ENCODE assay signal across 39 cellular contexts in the genomic region with DNA sequence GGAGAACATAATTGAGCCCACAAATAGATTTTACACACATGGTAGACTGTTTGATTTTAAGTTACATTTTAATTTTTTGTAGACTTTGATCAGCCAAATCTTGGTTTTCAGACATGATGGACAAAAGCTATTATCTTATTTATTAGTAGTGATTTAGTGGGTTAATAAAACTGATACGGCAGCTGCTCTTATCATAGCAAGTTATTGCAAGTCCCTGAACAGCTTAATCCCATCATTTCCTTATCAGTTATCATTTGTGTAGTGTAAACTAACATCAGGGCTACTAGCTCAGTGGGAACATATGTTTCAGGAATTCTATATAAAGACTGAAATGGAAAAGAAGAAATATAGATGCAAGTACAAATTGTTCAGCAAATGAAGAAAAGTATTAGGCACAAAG. TPM values are rescaled to one million over a fixed set of nuclear protein-coding genes. Genes with fewer than 3 reads are reported as not detected.
"Had no signal": no experiment of that assay in that cellular context is flagged by ENCODE, and none has a peak within 500 bp of the region (broad histone marks: within the 10 kb centered on the region; RNA-seq: fewer than 3 reads in every experiment).

No MANE protein-coding gene starts in this region.

- H3K9me3 Mint-ChIP-seq: activated CD4-positive, alpha-beta memory T cell treated with anti-CD3 and anti-CD28 coated beads, Interleukin-2, amount 10 ng/mL, durations not matched to agents 7 days and 5 days; activated CD4-positive, alpha-beta T cell treated with anti-CD3 and anti-CD28 coated beads, Interleukin-2, amount 10 ng/mL, durations not matched to agents 7 days and 5 days; activated naive CD4-positive, alpha-beta T cell treated with anti-CD3 and anti-CD28 coated beads, Interleukin-2, amount 10 ng/mL, durations not matched to agents 7 days and 5 days; activated naive CD4-positive, alpha-beta T cell treated with anti-CD3 and anti-CD28 coated beads, Interleukin-2, amount 50 U/mL, for 24 hours; activated naive CD8-positive, alpha-beta T cell treated with anti-CD3 and anti-CD28 coated beads, Interleukin-2, amount 10 ng/mL, durations not matched to agents 7 days and 5 days; activated naive CD8-positive, alpha-beta T cell treated with anti-CD3 and anti-CD28 coated beads, Interleukin-2, amount 50 U/mL, for 24 hours; activated T-cell treated with anti-CD3 and anti-CD28 coated beads, Interleukin-2, amount 50 U/mL, for 24 hours; activated T-helper 2 cell treated with anti-CD3 and anti-CD28 coated beads, Interferon-gamma antibody, Interleukin-2, Interleukin-4, amounts not matched to agents 10 μg/mL and 5 μg/mL and 100 μg/mL, durations not matched to agents 14 hours and 24 hours and 36 hours; brain; central memory CD8-positive, alpha-beta T cell; T-helper 1 cell treated with Interleukin-12 subunit alpha and Interleukin-12 subunit beta and Interleukin-4 antibody, amounts not matched to agents 30 μg/mL and 1 μg/mL, for 36 hours; T-helper 2 cell treated with Interferon-gamma antibody and Interleukin-4, amounts not matched to agents 5 μg/mL and 100 μg/mL, for 36 hours; WTC11 had no signal

- H3K9me3 ChIP-seq: ascending aorta had no signal

- H3K27ac Mint-ChIP-seq: activated CD4-positive, alpha-beta memory T cell treated with anti-CD3 and anti-CD28 coated beads, Interleukin-2, amount 10 ng/mL, durations not matched to agents 7 days and 5 days; activated CD4-positive, alpha-beta T cell treated with anti-CD3 and anti-CD28 coated beads for 36 hours; activated CD4-positive, alpha-beta T cell treated with anti-CD3 and anti-CD28 coated beads, Interleukin-2, amount 10 ng/mL, durations not matched to agents 7 days and 5 days; activated CD8-positive, alpha-beta memory T cell treated with anti-CD3 and anti-CD28 coated beads, Interleukin-2, amount 10 ng/mL, durations not matched to agents 7 days and 5 days; activated CD8-positive, alpha-beta T cell treated with anti-CD3 and anti-CD28 coated beads, Interleukin-2, amount 10 ng/mL, durations not matched to agents 7 days and 5 days; activated naive CD4-positive, alpha-beta T cell treated with anti-CD3 and anti-CD28 coated beads, Interleukin-2, amount 10 ng/mL, durations not matched to agents 7 days and 5 days; activated naive CD4-positive, alpha-beta T cell treated with anti-CD3 and anti-CD28 coated beads, Interleukin-2, amount 50 U/mL, for 24 hours; activated naive CD8-positive, alpha-beta T cell; activated naive CD8-positive, alpha-beta T cell treated with anti-CD3 and anti-CD28 coated beads, Interleukin-2, amount 10 ng/mL, durations not matched to agents 7 days and 5 days; activated naive CD8-positive, alpha-beta T cell treated with anti-CD3 and anti-CD28 coated beads, Interleukin-2, amount 50 U/mL, for 24 hours; activated T-cell treated with anti-CD3 and anti-CD28 coated beads, Interleukin-2, amount 50 U/mL, for 24 hours; activated T-helper 2 cell treated with anti-CD3 and anti-CD28 coated beads, Interferon-gamma antibody, Interleukin-2, Interleukin-4, amounts not matched to agents 10 μg/mL and 5 μg/mL and 100 μg/mL, durations not matched to agents 14 hours and 24 hours and 36 hours; brain; T-helper 1 cell treated with Interleukin-12 subunit alpha and Interleukin-12 subunit beta and Interleukin-4 antibody, amounts not matched to agents 30 μg/mL and 1 μg/mL, for 36 hours; T-helper 2 cell treated with Interferon-gamma antibody and Interleukin-4, amounts not matched to agents 5 μg/mL and 100 μg/mL, for 36 hours; WTC11 had no signal

- H3K36me3 Mint-ChIP-seq: activated CD8-positive, alpha-beta memory T cell treated with anti-CD3 and anti-CD28 coated beads, Interleukin-2, amount 10 ng/mL, durations not matched to agents 7 days and 5 days; activated naive CD4-positive, alpha-beta T cell treated with anti-CD3 and anti-CD28 coated beads, Interleukin-2, amount 10 ng/mL, durations not matched to agents 7 days and 5 days; activated naive CD4-positive, alpha-beta T cell treated with anti-CD3 and anti-CD28 coated beads, Interleukin-2, amount 50 U/mL, for 24 hours; activated naive CD8-positive, alpha-beta T cell; activated naive CD8-positive, alpha-beta T cell treated with anti-CD3 and anti-CD28 coated beads, Interleukin-2, amount 10 ng/mL, durations not matched to agents 7 days and 5 days; brain; WTC11 had no signal

- H3K27me3 ChIP-seq: ascending aorta, cardiac muscle cell had no signal

- H3K27ac ChIP-seq: ascending aorta, cardiac muscle cell, WERI-Rb-1 had no signal

- H3K4me3 ChIP-seq: ascending aorta, cardiac muscle cell had no signal

- H3K4me3 Mint-ChIP-seq: activated CD4-positive, alpha-beta memory T cell treated with anti-CD3 and anti-CD28 coated beads, Interleukin-2, amount 10 ng/mL, durations not matched to agents 7 days and 5 days; activated CD4-positive, alpha-beta T cell treated with anti-CD3 and anti-CD28 coated beads for 36 hours; activated CD4-positive, alpha-beta T cell treated with anti-CD3 and anti-CD28 coated beads, Interleukin-2, amount 10 ng/mL, durations not matched to agents 7 days and 5 days; activated CD8-positive, alpha-beta memory T cell treated with anti-CD3 and anti-CD28 coated beads, Interleukin-2, amount 10 ng/mL, durations not matched to agents 7 days and 5 days; activated CD8-positive, alpha-beta T cell treated with anti-CD3 and anti-CD28 coated beads, Interleukin-2, amount 10 ng/mL, durations not matched to agents 7 days and 5 days; activated naive CD4-positive, alpha-beta T cell treated with anti-CD3 and anti-CD28 coated beads, Interleukin-2, amount 10 ng/mL, durations not matched to agents 7 days and 5 days; activated naive CD4-positive, alpha-beta T cell treated with anti-CD3 and anti-CD28 coated beads, Interleukin-2, amount 50 U/mL, for 24 hours; activated naive CD8-positive, alpha-beta T cell; activated naive CD8-positive, alpha-beta T cell treated with anti-CD3 and anti-CD28 coated beads, Interleukin-2, amount 10 ng/mL, durations not matched to agents 7 days and 5 days; activated naive CD8-positive, alpha-beta T cell treated with anti-CD3 and anti-CD28 coated beads, Interleukin-2, amount 50 U/mL, for 24 hours; activated T-cell treated with anti-CD3 and anti-CD28 coated beads, Interleukin-2, amount 50 U/mL, for 24 hours; brain; central memory CD8-positive, alpha-beta T cell; T-helper 1 cell treated with Interleukin-12 subunit alpha and Interleukin-12 subunit beta and Interleukin-4 antibody, amounts not matched to agents 30 μg/mL and 1 μg/mL, for 36 hours; T-helper 2 cell treated with Interferon-gamma antibody and Interleukin-4, amounts not matched to agents 5 μg/mL and 100 μg/mL, for 36 hours; WTC11 had no signal

- H3K4me1 ChIP-seq: ascending aorta had no signal

- ATAC-seq: activated CD4-positive, alpha-beta T cell treated with anti-CD3 and anti-CD28 coated beads for 36 hours; activated CD4-positive, CD25-positive, alpha-beta regulatory T cell treated with anti-CD3 and anti-CD28 coated beads, Interleukin-2, amount 50 U/mL, for 24 hours; activated CD8-positive, alpha-beta memory T cell treated with anti-CD3 and anti-CD28 coated beads, Interleukin-2, amount 10 ng/mL, durations not matched to agents 7 days and 5 days; activated CD8-positive, alpha-beta T cell treated with anti-CD3 and anti-CD28 coated beads, Interleukin-2, amount 10 ng/mL, durations not matched to agents 7 days and 5 days; activated naive CD8-positive, alpha-beta T cell treated with anti-CD3 and anti-CD28 coated beads, Interleukin-2, amount 50 U/mL, for 24 hours had no signal

- H3K27me3 Mint-ChIP-seq: activated CD4-positive, alpha-beta T cell treated with anti-CD3 and anti-CD28 coated beads for 36 hours; activated CD4-positive, alpha-beta T cell treated with anti-CD3 and anti-CD28 coated beads, Interleukin-2, amount 10 ng/mL, durations not matched to agents 7 days and 5 days; activated naive CD4-positive, alpha-beta T cell treated with anti-CD3 and anti-CD28 coated beads, Interleukin-2, amount 10 ng/mL, durations not matched to agents 7 days and 5 days; activated naive CD8-positive, alpha-beta T cell treated with anti-CD3 and anti-CD28 coated beads, Interleukin-2, amount 10 ng/mL, durations not matched to agents 7 days and 5 days; activated naive CD8-positive, alpha-beta T cell treated with anti-CD3 and anti-CD28 coated beads, Interleukin-2, amount 50 U/mL, for 24 hours; activated T-cell treated with anti-CD3 and anti-CD28 coated beads, Interleukin-2, amount 50 U/mL, for 24 hours; central memory CD8-positive, alpha-beta T cell had no signal

- H3K4me1 Mint-ChIP-seq: activated CD4-positive, alpha-beta memory T cell treated with anti-CD3 and anti-CD28 coated beads, Interleukin-2, amount 10 ng/mL, durations not matched to agents 7 days and 5 days; activated CD4-positive, alpha-beta T cell treated with anti-CD3 and anti-CD28 coated beads for 36 hours; activated CD4-positive, alpha-beta T cell treated with anti-CD3 and anti-CD28 coated beads, Interleukin-2, amount 10 ng/mL, durations not matched to agents 7 days and 5 days; activated CD8-positive, alpha-beta memory T cell treated with anti-CD3 and anti-CD28 coated beads, Interleukin-2, amount 10 ng/mL, durations not matched to agents 7 days and 5 days; activated naive CD4-positive, alpha-beta T cell treated with anti-CD3 and anti-CD28 coated beads, Interleukin-2, amount 10 ng/mL, durations not matched to agents 7 days and 5 days; activated naive CD4-positive, alpha-beta T cell treated with anti-CD3 and anti-CD28 coated beads, Interleukin-2, amount 50 U/mL, for 24 hours; activated naive CD8-positive, alpha-beta T cell treated with anti-CD3 and anti-CD28 coated beads, Interleukin-2, amount 10 ng/mL, durations not matched to agents 7 days and 5 days; activated naive CD8-positive, alpha-beta T cell treated with anti-CD3 and anti-CD28 coated beads, Interleukin-2, amount 50 U/mL, for 24 hours; brain; central memory CD8-positive, alpha-beta T cell had no signal

- H3K36me3 ChIP-seq: ascending aorta, cardiac muscle cell, WERI-Rb-1 had no signal

- DNase-seq: activated CD4-positive, alpha-beta memory T cell treated with anti-CD3 and anti-CD28 coated beads, Interleukin-2, amount 10 ng/mL, durations not matched to agents 7 days and 5 days; activated CD4-positive, alpha-beta T cell treated with anti-CD3 and anti-CD28 coated beads for 1 hour; activated CD4-positive, alpha-beta T cell treated with anti-CD3 and anti-CD28 coated beads for 36 hours; activated CD4-positive, alpha-beta T cell treated with anti-CD3 and anti-CD28 coated beads for 48 hours; activated CD4-positive, alpha-beta T cell treated with anti-CD3 and anti-CD28 coated beads, Interleukin-2, amount 10 ng/mL, durations not matched to agents 7 days and 5 days; activated CD4-positive, alpha-beta T cell treated with anti-CD3 and anti-CD28 coated beads, Interleukin-2, amount 50 U/mL, for 48 hours; activated CD4-positive, CD25-positive, alpha-beta regulatory T cell; activated CD8-positive, alpha-beta memory T cell treated with anti-CD3 and anti-CD28 coated beads for 24 hours; activated CD8-positive, alpha-beta memory T cell treated with anti-CD3 and anti-CD28 coated beads, Interleukin-2, amount 10 ng/mL, durations not matched to agents 7 days and 5 days; activated CD8-positive, alpha-beta memory T cell treated with anti-CD3 and anti-CD28 coated beads, Interleukin-2, amount 50 U/mL, for 48 hours; activated CD8-positive, alpha-beta T cell treated with anti-CD3 and anti-CD28 coated beads, Interleukin-2, amount 10 ng/mL, durations not matched to agents 7 days and 5 days; activated effector memory CD4-positive, alpha-beta T cell treated with Interleukin-2 at 50 U/mL for 16 hours; activated gamma-delta T cell; activated naive CD4-positive, alpha-beta T cell treated with anti-CD3 and anti-CD28 coated beads, Interleukin-2, amount 10 ng/mL, durations not matched to agents 7 days and 5 days; activated naive CD4-positive, alpha-beta T cell treated with Interleukin-2 at 50 U/mL for 16 hours; activated naive CD8-positive, alpha-beta T cell treated with anti-CD3 and anti-CD28 coated beads, Interleukin-2, amount 10 ng/mL, durations not matched to agents 7 days and 5 days; activated naive CD8-positive, alpha-beta T cell treated with anti-CD3 and anti-CD28 coated beads, Interleukin-2, amount 50 U/mL, for 24 hours; activated T-cell treated with anti-CD3 and anti-CD28 coated beads, Interleukin-2, amount 50 U/mL, for 24 hours; activated T-cell treated with anti-CD3 and anti-CD28 coated beads, Interleukin-2, amount 50 U/mL, for 48 hours; amygdala; anterior cingulate cortex; caudate nucleus; cerebellar nuclear complex; T-helper 1 cell; T-helper 2 cell; T-helper 9 cell; WERI-Rb-1 had no signal

RNA-seq across cellular contexts. Expression of gene RFX6, which starts 10.8 kb away (rescaled TPM):
- total RNA-seq: activated CD4-positive, alpha-beta memory T cell treated with anti-CD3 and anti-CD28 coated beads, Interleukin-2, amount 10 ng/mL, durations not matched to agents 7 days and 5 days; activated CD4-positive, alpha-beta T cell treated with anti-CD3 and anti-CD28 coated beads for 36 hours; activated CD4-positive, alpha-beta T cell treated with anti-CD3 and anti-CD28 coated beads, Interleukin-2, amount 10 ng/mL, durations not matched to agents 7 days and 5 days; activated CD8-positive, alpha-beta memory T cell treated with anti-CD3 and anti-CD28 coated beads, Interleukin-2, amount 10 ng/mL, durations not matched to agents 7 days and 5 days; activated CD8-positive, alpha-beta T cell treated with anti-CD3 and anti-CD28 coated beads, Interleukin-2, amount 10 ng/mL, durations not matched to agents 7 days and 5 days; activated naive CD8-positive, alpha-beta T cell treated with anti-CD3 and anti-CD28 coated beads, Interleukin-2, amount 10 ng/mL, durations not matched to agents 7 days and 5 days; activated T-helper 2 cell treated with anti-CD3 and anti-CD28 coated beads, Interferon-gamma antibody, Interleukin-2, Interleukin-4, amounts not matched to agents 10 μg/mL and 5 μg/mL and 100 μg/mL, durations not matched to agents 14 hours and 24 hours and 36 hours; ascending aorta; bronchial epithelial cell; cardiac muscle cell; WTC11 had no signal

RNA-seq across cellular contexts. Expression of gene GPRC6A, which starts 59.0 kb away (rescaled TPM):
- total RNA-seq: activated CD4-positive, alpha-beta memory T cell treated with anti-CD3 and anti-CD28 coated beads, Interleukin-2, amount 10 ng/mL, durations not matched to agents 7 days and 5 days; activated CD4-positive, alpha-beta T cell treated with anti-CD3 and anti-CD28 coated beads for 36 hours; activated CD4-positive, alpha-beta T cell treated with anti-CD3 and anti-CD28 coated beads, Interleukin-2, amount 10 ng/mL, durations not matched to agents 7 days and 5 days; activated CD8-positive, alpha-beta memory T cell treated with anti-CD3 and anti-CD28 coated beads, Interleukin-2, amount 10 ng/mL, durations not matched to agents 7 days and 5 days; activated CD8-positive, alpha-beta T cell treated with anti-CD3 and anti-CD28 coated beads, Interleukin-2, amount 10 ng/mL, durations not matched to agents 7 days and 5 days; activated naive CD8-positive, alpha-beta T cell treated with anti-CD3 and anti-CD28 coated beads, Interleukin-2, amount 10 ng/mL, durations not matched to agents 7 days and 5 days; activated T-helper 2 cell treated with anti-CD3 and anti-CD28 coated beads, Interferon-gamma antibody, Interleukin-2, Interleukin-4, amounts not matched to agents 10 μg/mL and 5 μg/mL and 100 μg/mL, durations not matched to agents 14 hours and 24 hours and 36 hours; ascending aorta; bronchial epithelial cell; cardiac muscle cell had no signal
